In genomic region chr21:46038871-46039397, GRCh38 we compare ENCODE assay signal across 1 cellular context.
TF ChIP-seq lines count a peak whose summit lies in the region.

No MANE protein-coding gene starts in this region.

TF ChIP-seq in HepG2, 621 proteins besides CTCF, POLR2A, EP300 and RAD21:
- TF ChIP-seq ZNF878 (CRISPR knock-in tag; IDR thresholded peaks at IDR 0.05), result no peak
- no peak for TF ChIP-seq ZNF589 (CRISPR knock-in tag; conservative IDR thresholded peaks at IDR 0.05)
- TF ChIP-seq IRF2 (CRISPR knock-in tag; IDR thresholded peaks at IDR 0.05), result no peak
- no peak for TF ChIP-seq ZBTB49 (CRISPR knock-in tag; IDR thresholded peaks at IDR 0.05; ENCODE audit: borderline replicate concordance)
- no peak for TF ChIP-seq ZGPAT (CRISPR knock-in tag; IDR thresholded peaks at IDR 0.05)
- no peak for TF ChIP-seq ZNF766 (CRISPR knock-in tag; IDR thresholded peaks at IDR 0.05; ENCODE audit: borderline replicate concordance)
- no peak for TF ChIP-seq ATF2 (CRISPR knock-in tag; IDR thresholded peaks at IDR 0.05)
- TF ChIP-seq ZNF782 (CRISPR knock-in tag; IDR thresholded peaks at IDR 0.05; ENCODE audit: borderline replicate concordance), result no peak
- no peak for TF ChIP-seq NPAS2 (CRISPR knock-in tag; IDR thresholded peaks at IDR 0.05; ENCODE audit: borderline replicate concordance)
- no peak for TF ChIP-seq MATR3 (CRISPR knock-in tag; IDR thresholded peaks at IDR 0.05)
- TF ChIP-seq GABPB1 (CRISPR knock-in tag; IDR thresholded peaks at IDR 0.05), result no peak
- TF ChIP-seq ZNF343 (CRISPR knock-in tag; IDR thresholded peaks at IDR 0.05), result no peak
